ENCODE assay signal across 8 cellular contexts in the genomic region with DNA sequence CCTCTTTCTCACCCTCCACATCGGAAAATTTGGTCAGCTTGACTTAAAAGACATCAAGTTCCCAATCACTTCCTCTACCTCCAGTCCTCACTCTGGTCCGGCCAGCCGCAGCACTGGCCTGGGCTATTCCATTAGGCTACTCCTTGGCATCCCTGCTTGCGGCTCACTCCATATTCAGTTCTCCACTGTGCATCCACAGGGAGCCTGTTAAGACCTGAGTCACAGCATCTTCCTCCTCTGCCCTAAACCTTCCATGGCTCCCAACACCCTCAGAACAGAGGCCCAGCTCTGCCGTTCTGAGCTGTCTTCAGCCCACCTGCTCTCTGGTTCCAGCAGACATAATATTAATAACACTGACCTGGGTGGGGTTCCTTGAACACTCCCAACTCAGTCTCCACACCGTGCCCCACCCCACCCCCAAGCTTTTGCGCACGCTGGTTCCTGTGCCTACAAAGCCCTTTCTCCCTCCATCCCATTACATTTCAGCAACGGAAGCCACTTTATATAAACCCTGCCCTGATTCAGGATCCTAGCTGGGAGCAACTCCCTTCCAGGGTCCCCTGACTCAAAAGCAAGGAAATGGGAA. TPM values are rescaled to one million over a fixed set of nuclear protein-coding genes. Genes with fewer than 3 reads are reported as not detected.
DNase-seq lines count a peak whose midpoint lies in the region; ATAC-seq and TF ChIP-seq lines count a peak whose summit lies in the region.

No MANE protein-coding gene starts in this region.

- CTCF ChIA-PET in activated CD4-positive, alpha-beta T cell treated with anti-CD3 and anti-CD28 coated beads for 36 hours (lab: Charles Lee) = interaction anchor here (0.7 to 1.8 kb wide), 4 partner anchors 10 to 543 kb away, joined by 3 to 10 read pairs (median 4); no protein-coding TSS in a partner anchor

- intact Hi-C loops in activated CD4-positive, alpha-beta T cell treated with anti-CD3 and anti-CD28 coated beads for 36 hours (cut with DNase I, micrococcal nuclease) = loop anchor here (2.0 to 5.0 kb wide), 2 partner anchors 36 to 39 kb away; a partner anchor contains a TSS

- H3K27ac ChIP-seq in right atrium auricular region (peak overlapping the region; percentile 38 to 66), skin epidermis (peak overlapping the region in 20 of 21 experiments; percentile 56 to 94 (median 85))

- peak overlapping the region; percentile 64 for H3K27ac Mint-ChIP-seq in activated CD4-positive, alpha-beta T cell treated with anti-CD3 and anti-CD28 coated beads for 36 hours

- no peaks in the 10 kb centered on the region for H3K27me3 ChIP-seq in right atrium auricular region

- H3K9me3 ChIP-seq in right atrium auricular region = peaks cover 24 to 35% of the 10 kb centered on the region in 2 donors

- H3K27me3 Mint-ChIP-seq in activated CD4-positive, alpha-beta T cell treated with anti-CD3 and anti-CD28 coated beads for 36 hours = no peaks in the 10 kb centered on the region

- POLR2A ChIA-PET in activated CD4-positive, alpha-beta T cell treated with anti-CD3 and anti-CD28 coated beads for 36 hours (lab: Charles Lee) = no interaction called here

- H3K4me3 Mint-ChIP-seq in activated CD4-positive, alpha-beta T cell treated with anti-CD3 and anti-CD28 coated beads for 36 hours = peak overlapping the region; percentile 76

- peak overlapping the region; percentile 79 to 90 for H3K4me3 ChIP-seq in right atrium auricular region
- peak overlapping the region; percentile 54 to 97 (median 88) for H3K4me3 ChIP-seq in skin epidermis

- no peak for TF ChIP-seq CTCF in right atrium auricular region (IDR thresholded peaks at IDR 0.05)

- H3K4me1 Mint-ChIP-seq in activated CD4-positive, alpha-beta T cell treated with anti-CD3 and anti-CD28 coated beads for 36 hours = peaks cover 24% of the 10 kb centered on the region

- no peak for ATAC-seq in activated CD4-positive, alpha-beta T cell treated with anti-CD3 and anti-CD28 coated beads for 36 hours
- ATAC-seq in GM18502 (IDR thresholded peaks at IDR 0.05; ENCODE audit: poor library complexity, unreplicated experiment) (no peak), GM21423 (IDR thresholded peaks at IDR 0.05; ENCODE audit: unreplicated experiment) (no peak)

- peaks cover 28% of the 10 kb centered on the region for H3K36me3 ChIP-seq in right atrium auricular region

- DNase-seq in activated CD4-positive, alpha-beta T cell treated with anti-CD3 and anti-CD28 coated beads for 36 hours = peak; percentile 27
- DNase-seq in activated CD4-positive, alpha-beta T cell treated with anti-CD3 and anti-CD28 coated beads for 48 hours = no peak
- peak; percentile 34 to 41 for DNase-seq in activated T-cell treated with anti-CD3 and anti-CD28 coated beads, Interleukin-2, amount 50 U/mL, for 48 hours
- DNase-seq in right atrium auricular region (ENCODE audit: low spot score) (no peak), cortex of kidney (lab: John Stamatoyannopoulos, UW) (no peak)

- H3K4me1 ChIP-seq in right atrium auricular region = peaks cover 0 to 23% of the 10 kb centered on the region in 2 donors

- peaks cover 53% of the 10 kb centered on the region for H3K9me3 Mint-ChIP-seq in activated CD4-positive, alpha-beta T cell treated with anti-CD3 and anti-CD28 coated beads for 36 hours (ENCODE audit: low read depth)

- H3K36me3 Mint-ChIP-seq in activated CD4-positive, alpha-beta T cell treated with anti-CD3 and anti-CD28 coated beads for 36 hours (ENCODE audit: low read depth) = peaks cover 62% of the 10 kb centered on the region

RNA-seq across cellular contexts. Expression of a gene that starts 1.0 kb away (rescaled TPM):
- total RNA-seq in activated CD4-positive, alpha-beta T cell treated with anti-CD3 and anti-CD28 coated beads for 36 hours = 1 to 10 TPM; 5.6 to 5.7 TPM
- 1 to 10 TPM; 4.4 to 5.9 TPM for total RNA-seq in right atrium auricular region

RNA-seq across cellular contexts. Expression of a gene that starts 36.3 kb away (rescaled TPM):
- 1 to 10 TPM; 5.7 to 6.2 TPM for total RNA-seq in activated CD4-positive, alpha-beta T cell treated with anti-CD3 and anti-CD28 coated beads for 36 hours
- 1 to 10 TPM; 1.5 to 1.7 TPM for total RNA-seq in right atrium auricular region

RNA-seq across cellular contexts. Expression of a gene that starts 37.1 kb away (rescaled TPM):
- 100 to 1,000 TPM; 185 to 227 TPM for total RNA-seq in activated CD4-positive, alpha-beta T cell treated with anti-CD3 and anti-CD28 coated beads for 36 hours
- total RNA-seq in right atrium auricular region = 10 to 100 TPM; 29.6 to 37.7 TPM

Comparison
In these comparisons a context has a peak if more than half of its experiments do, and no peak if none do; other contexts are left out.
1. DNase-seq: peak in activated CD4-positive, alpha-beta T cell treated with anti-CD3 and anti-CD28 coated beads for 36 hours (single experiment) and activated T-cell treated with anti-CD3 and anti-CD28 coated beads, Interleukin-2, amount 50 U/mL, for 48 hours (2 of 2); none in activated CD4-positive, alpha-beta T cell treated with anti-CD3 and anti-CD28 coated beads for 48 hours (single experiment), right atrium auricular region (single experiment) and cortex of kidney (single experiment).
2. RNA of a gene that starts 37.1 kb away (total RNA-seq): 185 to 227 TPM in activated CD4-positive, alpha-beta T cell treated with anti-CD3 and anti-CD28 coated beads for 36 hours; 29.6 to 37.7 TPM in right atrium auricular region; every median in the first group is over 4 times any median in the second.